Comparison of ENCODE assay signal across 17 cellular contexts in the genomic region with DNA sequence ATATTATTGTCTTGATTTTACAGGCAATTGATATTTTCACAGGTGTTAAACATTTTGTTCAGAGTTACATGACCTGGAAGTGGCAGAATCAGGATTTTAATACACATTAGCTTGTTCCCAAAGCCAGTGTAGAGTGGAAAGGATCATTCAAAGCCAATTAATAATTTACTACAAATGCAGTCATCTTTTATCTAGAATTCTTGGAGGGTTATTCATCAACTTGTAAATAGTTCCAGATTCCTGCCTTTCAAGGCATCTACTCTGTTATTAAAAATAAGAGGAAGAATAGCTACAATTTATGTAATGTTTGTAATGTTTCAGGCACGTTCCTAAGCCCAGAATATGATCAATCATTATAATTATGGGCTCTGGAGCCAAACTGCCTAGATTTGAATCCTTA.
A peak's percentile ranks its signal among the peaks of the same experiment; 100 is the strongest.
DNase-seq lines count a peak whose midpoint lies in the region; ATAC-seq and TF ChIP-seq lines count a peak whose summit lies in the region.
"Had no signal": no experiment of that assay in that cellular context is flagged by ENCODE, and none has a peak within 500 bp of the region (broad histone marks: within the 10 kb centered on the region; RNA-seq: fewer than 3 reads in every experiment).

No MANE protein-coding gene starts in this region.

- H3K4me1 Mint-ChIP-seq in Calu3 (ENCODE audit: low read depth, unreplicated experiment) (peaks cover 23% of the 10 kb centered on the region), H9 (peaks cover 0 to 2% of the 10 kb centered on the region in 2 experiments; a peak in 1 of 4 replicates)

- H3K4me3 ChIP-seq in PC-3 (ENCODE audit: low read length) (no peak overlapping the region), retinal pigment epithelial cell (ENCODE audit: low read length) (no peak overlapping the region)
- H3K4me3 ChIP-seq: Peyer's patch had no signal

- POLR2A ChIA-PET in PC-3 (lab: Charles Lee; ENCODE audit: unreplicated experiment): no interaction called here

- no peak overlapping the region for H2BK5ac ChIP-seq in H9 (ENCODE audit: insufficient read length, low read length)

- H2AFZ ChIP-seq in PC-3 (ENCODE audit: low read length) (no peak overlapping the region), H9 (ENCODE audit: low read length) (no peak overlapping the region)

- H4K8ac ChIP-seq in H9 (replicated peaks; ENCODE audit: insufficient read length, low read depth, low read length): no peak overlapping the region

- no peak overlapping the region for H2BK12ac ChIP-seq in H9 (ENCODE audit: insufficient read length, low read depth, low read length)

- no peaks in the 10 kb centered on the region for H3K27me3 Mint-ChIP-seq in Calu3 (ENCODE audit: unreplicated experiment)
- no peaks in the 10 kb centered on the region for H3K27me3 Mint-ChIP-seq in H9 (ENCODE audit: low read depth)

- DNase-seq in Calu3 (no peak), PC-3 (peak; percentile 57), hepatic stellate cell (ENCODE audit: low spot score) (peak; percentile 9), retinal pigment epithelial cell (ENCODE audit: low read depth) (peak; percentile 30), H9 (no peak), left colon (no peak), DMS 273 treated with DMSO at 0.1 percent for 48 hours (lab: John Stamatoyannopoulos, UW) (no peak)
- DNase-seq: C1 segment of cervical spinal cord, IMR-90, Kasumi-1, NCI-H2029, NCI-H2171 treated with DMSO at 0.1 percent for 48 hours, NCI-H510A, NCI-H82, Peyer's patch, SHP77 had no signal

- H3K27ac Mint-ChIP-seq in Calu3 (ENCODE audit: unreplicated experiment) (peak overlapping the region; percentile 66), H9 (no peak overlapping the region)

- H4K5ac ChIP-seq in H9 (ENCODE audit: insufficient read length, low read depth, low read length): no peak overlapping the region

- H3K79me1 ChIP-seq in H9 (ENCODE audit: insufficient read depth, low read depth, low read length, poor library complexity, severe bottlenecking): no peaks in the 10 kb centered on the region

- no peak overlapping the region for H4K91ac ChIP-seq in H9 (ENCODE audit: insufficient read length, low read depth, low read length)

- H3T11ph ChIP-seq in H9 (ENCODE audit: low read length): no peak overlapping the region

- no peak overlapping the region for H2BK15ac ChIP-seq in H9 (ENCODE audit: low read depth, low read length)

- WGBS in H9 (ENCODE audit: extremely low coverage, insufficient read length, low lambda C conversion rate): no CpG with 5 or more reads among the region's 1 CpG

- intact Hi-C loops in Calu3 (cut with micrococcal nuclease; ENCODE audit: unreplicated experiment) (loop anchor here (5.0 kb wide), 2 partner anchors 120 to 135 kb away; no protein-coding TSS in a partner anchor), PC-3 (cut with micrococcal nuclease) (no loop called here), left colon (cut with DNase I, micrococcal nuclease) (no loop called here)

- no peak overlapping the region for H2BK120ac ChIP-seq in H9 (ENCODE audit: low read depth, low read length, poor library complexity, severe bottlenecking)

- H3K9me3 ChIP-seq in PC-3 (ENCODE audit: low read length) (no peaks in the 10 kb centered on the region), H9 (ENCODE audit: control insufficient read depth, low read depth, low read length) (no peaks in the 10 kb centered on the region)

- H3K23ac ChIP-seq in H9 (ENCODE audit: insufficient read length, low read depth, low read length): no peak overlapping the region

- H3K4me2 ChIP-seq in PC-3 (ENCODE audit: low read length) (no peak overlapping the region), H9 (ENCODE audit: insufficient read depth, insufficient read length, low read length) (no peak overlapping the region)

- ATAC-seq in PC-3: peak; percentile 88
- ATAC-seq in left colon: no peak
- ATAC-seq in GM19035 (IDR thresholded peaks at IDR 0.05; ENCODE audit: unreplicated experiment): no peak

- TF ChIP-seq CTCF in Calu3 (IDR thresholded peaks at IDR 0.05; ENCODE audit: unreplicated experiment) (no peak), PC-3 (conservative IDR thresholded peaks at IDR 0.05; ENCODE audit: low read depth, low read length) (no peak), retinal pigment epithelial cell (conservative IDR thresholded peaks at IDR 0.05; ENCODE audit: low read depth, low read length) (no peak), H9 (conservative IDR thresholded peaks at IDR 0.05) (no peak)

- no peaks in the 10 kb centered on the region for H3F3A ChIP-seq in PC-3 (ENCODE audit: low read length, unreplicated experiment)

- H3K79me2 ChIP-seq in PC-3 (ENCODE audit: low read length) (no peaks in the 10 kb centered on the region), H9 (ENCODE audit: insufficient read depth, low read length) (no peaks in the 10 kb centered on the region)

- BruUV-seq in Calu3 (replicated peaks; lab: Mats Ljungman, UMichigan) (no TSS peak), PC-3 (replicated peaks; lab: Mats Ljungman, UMichigan) (no TSS peak)

- H3K27me3 ChIP-seq in PC-3 (ENCODE audit: low read length) (no peaks in the 10 kb centered on the region), H9 (ENCODE audit: insufficient read depth, low read length) (no peaks in the 10 kb centered on the region)
- H3K27me3 ChIP-seq: Peyer's patch had no signal

- H3K9me2 ChIP-seq in PC-3 (replicated peaks; ENCODE audit: low read length): no peaks in the 10 kb centered on the region

- no peaks in the 10 kb centered on the region for H3K36me3 ChIP-seq in PC-3 (ENCODE audit: low read depth, low read length)
- H3K36me3 ChIP-seq: Peyer's patch had no signal

- H3K36me3 Mint-ChIP-seq in Calu3 (ENCODE audit: insufficient read depth, unreplicated experiment) (no peaks in the 10 kb centered on the region), H9 (ENCODE audit: insufficient read depth in 1 of 3, low read depth in 3 of 3) (peaks cover 0 to 22% (median 2%) of the 10 kb centered on the region in 3 experiments; a peak in 4 of 7 replicates)

- no peaks in the 10 kb centered on the region for H4K20me1 ChIP-seq in PC-3 (ENCODE audit: low read length)
- H4K20me1 ChIP-seq in H9 (ENCODE audit: control insufficient read depth, insufficient read depth, insufficient read length): no peaks in the 10 kb centered on the region

- CTCF ChIA-PET in Calu3 (lab: Charles Lee) (interaction anchor here (0.9 kb wide), 2 partner anchors 35 to 91 kb away, joined by 3 read pairs; no protein-coding TSS in a partner anchor), PC-3 (lab: Charles Lee) (interaction anchor here (0.6 kb wide), 1 partner anchor 77 kb away, joined by 3 read pairs; no protein-coding TSS in a partner anchor)

- H3K9me3 Mint-ChIP-seq in Calu3 (ENCODE audit: low read depth, unreplicated experiment) (peaks cover 4% of the 10 kb centered on the region), H9 (peaks cover 5 to 11% of the 10 kb centered on the region in 2 experiments)

- H3K27ac ChIP-seq in PC-3 (ENCODE audit: low read length) (no peak overlapping the region), H9 (ENCODE audit: insufficient read length, low read depth, low read length) (no peak overlapping the region)
- H3K27ac ChIP-seq: Peyer's patch had no signal

- no peak overlapping the region for H3K4me3 Mint-ChIP-seq in Calu3 (ENCODE audit: low read depth, unreplicated experiment)
- no peak overlapping the region for H3K4me3 Mint-ChIP-seq in H9

- H3K4me1 ChIP-seq in PC-3 (ENCODE audit: insufficient read depth, low read length) (peaks cover 8% of the 10 kb centered on the region), H9 (ENCODE audit: insufficient read depth, low read length) (no peaks in the 10 kb centered on the region)
- H3K4me1 ChIP-seq: Peyer's patch had no signal

- no peak overlapping the region for H2AK5ac ChIP-seq in H9 (ENCODE audit: insufficient read length, low read length)

- no peaks in the 10 kb centered on the region for H3K23me2 ChIP-seq in H9 (ENCODE audit: insufficient read length, low read depth, low read length, poor library complexity, severe bottlenecking)

- H3K18ac ChIP-seq in H9 (ENCODE audit: insufficient read length, low read depth, low read length): no peak overlapping the region

- no peak overlapping the region for H3K56ac ChIP-seq in H9 (ENCODE audit: insufficient read length, low read depth, low read length)

- H3K14ac ChIP-seq in H9 (ENCODE audit: insufficient read depth, low read length): no peak overlapping the region

- no peak overlapping the region for H3K4ac ChIP-seq in H9 (ENCODE audit: low read depth, low read length)

- no peak overlapping the region for H2BK20ac ChIP-seq in H9 (ENCODE audit: low read depth, low read length, poor library complexity, severe bottlenecking)

- H3K9ac ChIP-seq in PC-3 (ENCODE audit: low read length) (no peak overlapping the region), H9 (ENCODE audit: extremely low read depth, insufficient read length, low read length) (no peak overlapping the region)

Comparison
In these comparisons a context has a peak if more than half of its experiments do, and no peak if none do; other contexts are left out.
1. DNase-seq: peak in PC-3 (single experiment), hepatic stellate cell (single experiment) and retinal pigment epithelial cell (single experiment); none in Calu3 (single experiment), H9 (single experiment), left colon (0 of 2) and DMS 273 treated with DMSO at 0.1 percent for 48 hours (single experiment).